In the genomic region with DNA sequence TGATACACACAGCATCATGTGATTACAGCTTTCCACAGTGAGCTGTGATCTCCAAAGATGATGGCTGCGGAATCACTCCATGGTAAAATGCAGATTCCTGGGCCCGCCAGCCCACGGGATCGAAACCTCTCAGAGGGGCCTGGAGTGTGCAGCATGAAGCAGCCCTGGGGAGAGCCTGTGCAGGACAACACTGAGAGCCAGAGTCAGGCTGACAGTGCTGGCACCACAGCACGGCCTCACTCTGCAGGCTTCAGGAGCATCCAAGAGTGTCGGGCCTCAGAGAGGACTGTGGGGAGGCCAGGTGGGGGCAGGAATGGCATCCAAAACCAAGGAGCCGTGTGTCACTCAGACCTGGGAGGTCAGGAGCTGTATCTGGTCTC, we compare ENCODE assay signal across 5 cellular contexts.
"Had no signal": no experiment of that assay in that cellular context is flagged by ENCODE, and none has a peak within 500 bp of the region (broad histone marks: within the 10 kb centered on the region; RNA-seq: fewer than 3 reads in every experiment).

No MANE protein-coding gene starts in this region.

- DNase-seq: H9, HCEC 1CT, IMR-90 had no signal

- ATAC-seq: GM23338, K562 had no signal

- H3K9me3 Mint-ChIP-seq: H9 had no signal

- H3K27ac Mint-ChIP-seq: GM23338, H9 had no signal

- H3K4me3 Mint-ChIP-seq: GM23338, H9 had no signal

- H3K4me1 Mint-ChIP-seq: GM23338 had no signal
